27 cellular contexts compared by ENCODE assay signal in the genomic region with DNA sequence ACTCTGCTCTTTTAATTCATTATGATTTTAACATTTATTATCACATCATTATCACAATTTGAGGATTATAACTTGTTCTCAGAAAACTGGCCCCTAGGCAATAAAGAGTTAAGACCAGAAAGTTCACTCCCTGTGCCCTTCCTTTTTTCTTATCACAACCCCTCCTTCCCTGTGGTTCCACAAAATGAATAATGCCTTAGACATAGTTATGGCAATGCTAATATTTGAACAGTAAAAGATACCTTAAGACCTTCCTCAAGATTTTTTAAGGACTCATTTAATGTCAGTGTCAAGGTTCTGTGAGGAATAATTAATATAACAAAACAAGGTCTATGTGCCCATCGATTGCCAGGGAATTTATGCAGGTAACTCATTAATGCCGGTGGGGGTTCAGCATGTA.
"Had no signal": no experiment of that assay in that cellular context is flagged by ENCODE, and none has a peak within 500 bp of the region (broad histone marks: within the 10 kb centered on the region; RNA-seq: fewer than 3 reads in every experiment).

No MANE protein-coding gene starts in this region.

- DNase-seq: activated B cell treated with CpG ODN at 0.5 μM for 24 hours; activated CD4-positive, alpha-beta T cell treated with anti-CD3 and anti-CD28 coated beads for 48 hours; activated CD4-positive, alpha-beta T cell treated with anti-CD3 and anti-CD28 coated beads, Interleukin-2, amount 50 U/mL, for 1 hour; activated CD4-positive, alpha-beta T cell treated with anti-CD3 and anti-CD28 coated beads, Interleukin-2, amount 50 U/mL, for 48 hours; activated CD8-positive, alpha-beta memory T cell treated with anti-CD3 and anti-CD28 coated beads for 24 hours; activated CD8-positive, alpha-beta T cell treated with anti-CD3 and anti-CD28 coated beads for 36 hours; activated effector memory CD4-positive, alpha-beta T cell treated with Interleukin-2 at 50 U/mL for 16 hours; activated gamma-delta T cell treated with Interleukin-2 at 50 U/mL for 16 hours; activated naive CD4-positive, alpha-beta T cell treated with anti-CD3 and anti-CD28 coated beads, Interleukin-2, amount 50 U/mL, for 16 hours; activated naive CD4-positive, alpha-beta T cell treated with Interleukin-2 at 50 U/mL for 16 hours; activated T-cell treated with anti-CD3 and anti-CD28 coated beads, Interleukin-2, amount 50 U/mL, for 4 hours; amniotic stem cell; brain microvascular endothelial cell; caudate nucleus; cortex of kidney; dermis blood vessel endothelial cell; effector CD4-positive, alpha-beta T cell; effector memory CD8-positive, alpha-beta T cell; erythroblast; foreskin keratinocyte; gastrocnemius medialis; glutamatergic neuron; heart left ventricle; T1000; WERI-Rb-1 had no signal

- ATAC-seq: activated CD4-positive, CD25-positive, alpha-beta regulatory T cell treated with anti-CD3 and anti-CD28 coated beads, Interleukin-2, amount 50 U/mL, for 24 hours; activated CD8-positive, alpha-beta T cell treated with anti-CD3 and anti-CD28 coated beads for 36 hours; activated T-cell treated with anti-CD3 and anti-CD28 coated beads, Interleukin-2, amount 50 U/mL, for 4 hours; activated T-helper 17 cell treated with anti-CD3 and anti-CD28 coated beads, Interleukin-2, amount 50 U/mL, for 72 hours; effector memory CD8-positive, alpha-beta T cell; foreskin keratinocyte; gastrocnemius medialis; heart left ventricle had no signal
